In genomic region chr14:100733152-100733850, GRCh38 we compare ENCODE assay signal across 14 cellular contexts. TPM values are rescaled to one million over a fixed set of nuclear protein-coding genes. Genes with fewer than 3 reads are reported as not detected.
"Had no signal": no experiment of that assay in that cellular context is flagged by ENCODE, and none has a peak within 500 bp of the region (broad histone marks: within the 10 kb centered on the region; RNA-seq: fewer than 3 reads in every experiment).

No MANE protein-coding gene starts in this region.

- H3K36me3 Mint-ChIP-seq: activated CD4-positive, alpha-beta memory T cell treated with anti-CD3 and anti-CD28 coated beads for 36 hours; T-cell had no signal

- ATAC-seq: activated T-cell treated with anti-CD3 and anti-CD28 coated beads, Interleukin-2, amount 50 U/mL, for 4 hours; heart left ventricle; left ventricle myocardium superior; right cardiac atrium; T-cell had no signal

- FAIRE-seq: astrocyte, colon, islet of Langerhans had no signal

- DNase-seq: activated CD4-positive, alpha-beta memory T cell treated with anti-CD3 and anti-CD28 coated beads for 36 hours; activated T-cell treated with anti-CD3 and anti-CD28 coated beads, Interleukin-2, amount 50 U/mL, for 4 hours; effector CD4-positive, alpha-beta T cell; foreskin melanocyte; left ventricle myocardium superior; mesenchymal stem cell; right cardiac atrium; stimulated activated naive CD4-positive, alpha-beta T cell treated with Interleukin-2 at 50 U/mL for 16 hours; T-cell had no signal

- H3K27ac Mint-ChIP-seq: activated CD4-positive, alpha-beta memory T cell treated with anti-CD3 and anti-CD28 coated beads for 36 hours; T-cell had no signal

- H3K9me3 Mint-ChIP-seq: activated CD4-positive, alpha-beta memory T cell treated with anti-CD3 and anti-CD28 coated beads for 36 hours; activated T-cell treated with anti-CD3 and anti-CD28 coated beads, Interleukin-2, amount 50 U/mL, for 4 hours; neural crest cell; T-cell had no signal

- H3K4me1 Mint-ChIP-seq: T-cell had no signal

- H3K4me3 Mint-ChIP-seq: activated CD4-positive, alpha-beta memory T cell treated with anti-CD3 and anti-CD28 coated beads for 36 hours; activated T-cell treated with anti-CD3 and anti-CD28 coated beads, Interleukin-2, amount 50 U/mL, for 4 hours; T-cell had no signal

RNA-seq across cellular contexts. Expression of gene DLK1, which starts 6.6 kb away (rescaled TPM):
- total RNA-seq: activated CD4-positive, alpha-beta memory T cell treated with anti-CD3 and anti-CD28 coated beads for 36 hours; right cardiac atrium had no signal
